In the genomic region with DNA sequence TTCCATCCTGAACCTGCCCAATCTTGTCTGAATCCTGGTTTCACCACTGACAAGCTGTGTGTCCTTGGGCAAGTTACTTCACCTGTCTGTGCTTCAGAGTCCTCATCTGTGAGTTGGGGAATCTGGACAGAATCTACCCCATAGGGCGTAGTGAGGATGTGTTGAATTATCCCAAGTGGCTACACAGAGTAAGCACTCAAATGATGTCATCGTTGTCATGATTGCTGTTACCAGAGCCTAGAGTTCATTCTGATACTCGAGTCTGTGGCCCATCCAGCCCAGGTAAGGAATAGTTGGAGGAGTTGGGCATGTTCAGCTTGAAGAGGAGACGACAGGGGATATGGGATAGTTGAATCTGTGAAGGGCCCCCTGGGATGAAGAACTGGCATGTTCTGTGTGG, we compare ENCODE assay signal across 2 cellular contexts.
TF ChIP-seq lines count a peak whose summit lies in the region.

No MANE protein-coding gene starts in this region.

TF ChIP-seq in HEK293, 187 proteins besides CTCF, POLR2A, EP300 and RAD21:
- TF ChIP-seq ZSCAN23 (tag by site-specific recombination; IDR thresholded peaks at IDR 0.05): no peak
- no peak for TF ChIP-seq ZNF501 (tag by site-specific recombination; IDR thresholded peaks at IDR 0.05)
- TF ChIP-seq GLIS1 (tag by site-specific recombination; IDR thresholded peaks at IDR 0.05): no peak
- no peak for TF ChIP-seq OVOL3 (tag by site-specific recombination; IDR thresholded peaks at IDR 0.05)
- TF ChIP-seq, protein P1, sequence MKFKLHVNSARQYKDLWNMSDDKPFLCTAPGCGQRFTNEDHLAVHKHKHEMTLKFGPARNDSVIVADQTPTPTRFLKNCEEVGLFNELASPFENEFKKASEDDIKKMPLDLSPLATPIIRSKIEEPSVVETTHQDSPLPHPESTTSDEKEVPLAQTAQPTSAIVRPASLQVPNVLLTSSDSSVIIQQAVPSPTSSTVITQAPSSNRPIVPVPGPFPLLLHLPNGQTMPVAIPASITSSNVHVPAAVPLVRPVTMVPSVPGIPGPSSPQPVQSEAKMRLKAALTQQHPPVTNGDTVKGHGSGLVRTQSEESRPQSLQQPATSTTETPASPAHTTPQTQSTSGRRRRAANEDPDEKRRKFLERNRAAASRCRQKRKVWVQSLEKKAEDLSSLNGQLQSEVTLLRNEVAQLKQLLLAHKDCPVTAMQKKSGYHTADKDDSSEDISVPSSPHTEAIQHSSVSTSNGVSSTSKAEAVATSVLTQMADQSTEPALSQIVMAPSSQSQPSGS (tag by site-specific recombination; IDR thresholded peaks at IDR 0.05; ENCODE audit: low read depth): peak; percentile 87
- TF ChIP-seq ZNF18 (tag by site-specific recombination; IDR thresholded peaks at IDR 0.05): no peak
- no peak for TF ChIP-seq ZNF184 (tag by site-specific recombination; IDR thresholded peaks at IDR 0.05)
- no peak for TF ChIP-seq PRDM6 (tag by site-specific recombination; IDR thresholded peaks at IDR 0.05)
- no peak for TF ChIP-seq ZNF280C (tag by site-specific recombination; IDR thresholded peaks at IDR 0.05)
- no peak for TF ChIP-seq SCRT1 (tag by site-specific recombination; IDR thresholded peaks at IDR 0.05; ENCODE audit: borderline replicate concordance)
- 0 out of 2 replicates have a peak, but pooled peaks have one; percentile 28 for TF ChIP-seq ZNF768 (tag by site-specific recombination; IDR thresholded peaks at IDR 0.05)
- no peak for TF ChIP-seq ZNF677 (tag by site-specific recombination; IDR thresholded peaks at IDR 0.05)
- no peak for TF ChIP-seq BCL11A (tag by site-specific recombination; IDR thresholded peaks at IDR 0.05; ENCODE audit: low read depth)
- TF ChIP-seq ZSCAN30 (tag by site-specific recombination; IDR thresholded peaks at IDR 0.05): no peak

TF ChIP-seq in H1, 55 proteins besides CTCF, POLR2A, EP300 and RAD21:
- TF ChIP-seq BCL11A (IDR thresholded peaks at IDR 0.05; ENCODE audit: low read depth in 2 of 2, low read length in 2 of 2) (no peak), SIX5 (IDR thresholded peaks at IDR 0.05; ENCODE audit: low read depth, low read length) (no peak), BRCA1 (IDR thresholded peaks at IDR 0.05; ENCODE audit: low read depth, low read length) (no peak), BACH1 (IDR thresholded peaks at IDR 0.05; ENCODE audit: low read length) (no peak), CHD7 (IDR thresholded peaks at IDR 0.05; ENCODE audit: insufficient replicate concordance, low read length) (no peak), GABPA (IDR thresholded peaks at IDR 0.05; ENCODE audit: borderline replicate concordance, insufficient read depth, low read length) (no peak)
TF ChIP-seq in H1: peak in this region for 0.
